Comparison of ENCODE assay signal across 8 cellular contexts in the genomic region with DNA sequence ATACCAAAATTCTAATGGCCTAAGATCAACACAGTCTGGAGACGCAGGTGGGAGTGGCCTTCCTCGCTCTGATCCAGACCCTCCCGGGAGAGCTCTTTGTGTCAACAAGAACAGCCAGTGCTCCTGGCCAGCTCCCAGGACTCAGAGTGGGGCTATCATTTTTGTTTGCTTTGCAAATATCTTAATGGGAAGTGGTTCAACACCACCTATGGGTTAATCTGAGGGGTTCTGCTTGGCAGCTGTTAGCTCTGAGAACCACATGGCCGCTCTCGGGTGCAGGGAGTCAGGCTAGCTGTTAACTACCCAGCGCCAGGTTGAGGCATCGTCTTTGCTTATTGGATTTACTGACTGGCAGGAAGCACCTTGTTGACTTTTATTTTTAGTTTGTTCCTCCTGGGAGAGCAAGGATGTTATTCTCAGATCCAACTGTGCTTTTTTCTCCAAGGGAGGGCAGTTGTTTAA.
DNase-seq lines count a peak whose midpoint lies in the region; FAIRE-seq and TF ChIP-seq lines count a peak whose summit lies in the region.

No MANE protein-coding gene starts in this region.

- no peak overlapping the region for H3K4me2 ChIP-seq in H9 (ENCODE audit: insufficient read depth, insufficient read length, low read length)

- no peak overlapping the region for H2BK15ac ChIP-seq in H9 (ENCODE audit: low read depth, low read length)

- H2AK5ac ChIP-seq in H9 (ENCODE audit: insufficient read length, low read length), result no peak overlapping the region

- DNase-seq in H9 (peak; percentile 62), NCI-H748 (lab: John Stamatoyannopoulos, UW; ENCODE audit: unreplicated experiment) (peak; percentile 100), fibroblast of peridontal ligament (ENCODE audit: extremely low read depth) (peak; percentile 17), posterior vena cava (ENCODE audit: low spot score) (peak; percentile 86), GM13976 (ENCODE audit: low spot score) (no peak), GM12891 (ENCODE audit: insufficient read length, low spot score) (no peak)
- DNase-seq in activated T-cell treated with anti-CD3 and anti-CD28 coated beads, Interleukin-2, amount 50 U/mL, for 48 hours, result no peak
- no peak for DNase-seq in activated naive CD4-positive, alpha-beta T cell treated with anti-CD3 and anti-CD28 coated beads, Interleukin-2, amount 10 ng/mL, durations not matched to agents 7 days and 5 days

- no peaks in the 10 kb centered on the region for H3K4me1 ChIP-seq in H9 (ENCODE audit: insufficient read depth, low read length)

- no peak overlapping the region for H3K27ac ChIP-seq in H9 (ENCODE audit: insufficient read length, low read depth, low read length)

- no peak overlapping the region for H3T11ph ChIP-seq in H9 (ENCODE audit: low read length)

- H3K9ac ChIP-seq in H9 (ENCODE audit: extremely low read depth, insufficient read length, low read length), result no peak overlapping the region

- WGBS in H9 (ENCODE audit: extremely low coverage, insufficient read length, low lambda C conversion rate), result no CpG with 5 or more reads among the region's 7 CpGs

- no peak for FAIRE-seq in GM12891 (lab: Jason Lieb, UNC)

- H3K4ac ChIP-seq in H9 (ENCODE audit: low read depth, low read length), result no peak overlapping the region

- no peak overlapping the region for H2BK120ac ChIP-seq in H9 (ENCODE audit: low read depth, low read length, poor library complexity, severe bottlenecking)

- no peak overlapping the region for H2BK12ac ChIP-seq in H9 (ENCODE audit: insufficient read length, low read depth, low read length)

- no peak overlapping the region for H4K8ac ChIP-seq in H9 (replicated peaks; ENCODE audit: insufficient read length, low read depth, low read length)

- no peaks in the 10 kb centered on the region for H3K23me2 ChIP-seq in H9 (ENCODE audit: insufficient read length, low read depth, low read length, poor library complexity, severe bottlenecking)

- no peaks in the 10 kb centered on the region for H3K79me2 ChIP-seq in H9 (ENCODE audit: insufficient read depth, low read length)

- no peak overlapping the region for H2BK20ac ChIP-seq in H9 (ENCODE audit: low read depth, low read length, poor library complexity, severe bottlenecking)

- no peaks in the 10 kb centered on the region for H4K20me1 ChIP-seq in H9 (ENCODE audit: control insufficient read depth, insufficient read depth, insufficient read length)

- H2BK5ac ChIP-seq in H9 (ENCODE audit: insufficient read length, low read length), result no peak overlapping the region

- intact Hi-C loops in posterior vena cava (cut with DNase I), result no loop called here

- no peak for TF ChIP-seq POLR2A in GM12891 (IDR thresholded peaks at IDR 0.05; ENCODE audit: low read depth, low read length)

- H4K5ac ChIP-seq in H9 (ENCODE audit: insufficient read length, low read depth, low read length), result no peak overlapping the region

- no peaks in the 10 kb centered on the region for H3K79me1 ChIP-seq in H9 (ENCODE audit: insufficient read depth, low read depth, low read length, poor library complexity, severe bottlenecking)

- no peak overlapping the region for H3K18ac ChIP-seq in H9 (ENCODE audit: insufficient read length, low read depth, low read length)

- in situ Hi-C loops in GM13976 (cut with MboI; ENCODE audit: low sequenced_read_pairs, unreplicated experiment), result no loop called here

- CTCF ChIA-PET in activated naive CD4-positive, alpha-beta T cell treated with anti-CD3 and anti-CD28 coated beads, Interleukin-2, amount 10 ng/mL, durations not matched to agents 7 days and 5 days (lab: Charles Lee), result interaction anchor here (1.4 kb wide), 1 partner anchor 206 kb away, joined by 4 read pairs; no protein-coding TSS in a partner anchor

- H3K36me3 Mint-ChIP-seq in H9 (ENCODE audit: insufficient read depth in 1 of 3, low read depth in 3 of 3), result 0 out of 7 replicates have a peak, but pooled peaks cover 0 to 2% (median 0%) of the 10 kb centered on the region in 3 experiments
- H3K36me3 Mint-ChIP-seq in activated naive CD4-positive, alpha-beta T cell treated with anti-CD3 and anti-CD28 coated beads, Interleukin-2, amount 10 ng/mL, durations not matched to agents 7 days and 5 days, result no peaks in the 10 kb centered on the region

- H3K9me3 Mint-ChIP-seq in H9, result no peaks in the 10 kb centered on the region
- no peaks in the 10 kb centered on the region for H3K9me3 Mint-ChIP-seq in activated naive CD4-positive, alpha-beta T cell treated with anti-CD3 and anti-CD28 coated beads, Interleukin-2, amount 10 ng/mL, durations not matched to agents 7 days and 5 days

- no peaks in the 10 kb centered on the region for H3K27me3 ChIP-seq in H9 (ENCODE audit: insufficient read depth, low read length)

- H3K23ac ChIP-seq in H9 (ENCODE audit: insufficient read length, low read depth, low read length), result no peak overlapping the region

- H3K27me3 Mint-ChIP-seq in H9 (ENCODE audit: low read depth), result peaks cover 2% of the 10 kb centered on the region
- H3K27me3 Mint-ChIP-seq in activated naive CD4-positive, alpha-beta T cell treated with anti-CD3 and anti-CD28 coated beads, Interleukin-2, amount 10 ng/mL, durations not matched to agents 7 days and 5 days, result peaks cover 33% of the 10 kb centered on the region

- no peak overlapping the region for H3K4me3 Mint-ChIP-seq in H9
- no peak overlapping the region for H3K4me3 Mint-ChIP-seq in activated naive CD4-positive, alpha-beta T cell treated with anti-CD3 and anti-CD28 coated beads, Interleukin-2, amount 10 ng/mL, durations not matched to agents 7 days and 5 days

- H4K91ac ChIP-seq in H9 (ENCODE audit: insufficient read length, low read depth, low read length), result no peak overlapping the region

- no peak overlapping the region for H3K27ac Mint-ChIP-seq in H9
- no peak overlapping the region for H3K27ac Mint-ChIP-seq in activated naive CD4-positive, alpha-beta T cell treated with anti-CD3 and anti-CD28 coated beads, Interleukin-2, amount 10 ng/mL, durations not matched to agents 7 days and 5 days

- no peak overlapping the region for H3K14ac ChIP-seq in H9 (ENCODE audit: insufficient read depth, low read length)

- H3K9me3 ChIP-seq in H9 (ENCODE audit: control insufficient read depth, low read depth, low read length), result no peaks in the 10 kb centered on the region

- peaks cover 20 to 21% of the 10 kb centered on the region in 2 experiments for H3K4me1 Mint-ChIP-seq in H9
- H3K4me1 Mint-ChIP-seq in activated naive CD4-positive, alpha-beta T cell treated with anti-CD3 and anti-CD28 coated beads, Interleukin-2, amount 10 ng/mL, durations not matched to agents 7 days and 5 days, result peaks cover under 1% of the 10 kb centered on the region

- no peak; the same call in 2 of the 3 replicates for TF ChIP-seq CTCF in H9 (conservative IDR thresholded peaks at IDR 0.05)
- no peak for TF ChIP-seq CTCF in GM13976 (IDR thresholded peaks at IDR 0.05; ENCODE audit: borderline replicate concordance, control extremely low read depth, extremely low read depth, insufficient read depth, missing control alignments)

- no peak overlapping the region for H2AFZ ChIP-seq in H9 (ENCODE audit: low read length)

- no peak overlapping the region for H3K56ac ChIP-seq in H9 (ENCODE audit: insufficient read length, low read depth, low read length)

TF ChIP-seq in GM12891, 5 proteins besides CTCF, POLR2A, EP300 and RAD21:
- no peak for TF ChIP-seq POLR2AphosphoS5 (IDR thresholded peaks at IDR 0.05; ENCODE audit: low read depth, low read length)
- no peak for TF ChIP-seq PAX5 (IDR thresholded peaks at IDR 0.05; ENCODE audit: insufficient read depth, low read length, severe bottlenecking)
- no peak for TF ChIP-seq TAF1 (IDR thresholded peaks at IDR 0.05; ENCODE audit: low read depth, low read length)
- TF ChIP-seq POU2F2 (IDR thresholded peaks at IDR 0.05; ENCODE audit: low read depth, low read length), result no peak
- no peak for TF ChIP-seq SPI1 (IDR thresholded peaks at IDR 0.05; ENCODE audit: low read depth, low read length)

Comparison
In these comparisons a context has a peak if more than half of its experiments do, and no peak if none do; other contexts are left out.
1. DNase-seq: peak in H9 (single experiment), NCI-H748 (single experiment), fibroblast of peridontal ligament (single experiment) and posterior vena cava (single experiment); none in activated T-cell treated with anti-CD3 and anti-CD28 coated beads, Interleukin-2, amount 50 U/mL, for 48 hours (0 of 2), GM13976 (single experiment), GM12891 (single experiment) and activated naive CD4-positive, alpha-beta T cell treated with anti-CD3 and anti-CD28 coated beads, Interleukin-2, amount 10 ng/mL, durations not matched to agents 7 days and 5 days (single experiment).